25 cellular contexts compared by ENCODE assay signal in genomic region chr11:27930946-27931345, GRCh38.
"Had no signal": no experiment of that assay in that cellular context is flagged by ENCODE, and none has a peak within 500 bp of the region (broad histone marks: within the 10 kb centered on the region; RNA-seq: fewer than 3 reads in every experiment).

No MANE protein-coding gene starts in this region.

- H3K27ac ChIP-seq: hepatocyte, left ventricle myocardium inferior, neural progenitor cell, neutrophil, parathyroid adenoma, skin epidermis, stomach, testis, thyroid gland, transverse colon, upper lobe of right lung had no signal

- H3K9ac ChIP-seq: neural progenitor cell, parathyroid adenoma had no signal

- H3K4me3 ChIP-seq: hepatocyte, left ventricle myocardium inferior, lung, neural progenitor cell, skin epidermis, stomach, testis, thyroid gland, transverse colon, upper lobe of right lung had no signal

- H3K4me2 ChIP-seq: hepatocyte, neural progenitor cell had no signal

- ATAC-seq: natural killer cell; right cardiac atrium; sciatic nerve; stimulated activated naive B cell treated with anti-CD40 and anti-IgM and Interleukin-4, amounts not matched to agents 10 μg/mL and 1 μg/mL and 100 μg/mL, for 72 hours; stimulated activated naive CD8-positive, alpha-beta T cell treated with anti-CD3 and anti-CD28 coated beads, Interleukin-15, Interleukin-2, amounts not matched to agents 100 U/mL and 50 U/mL, for 24 hours; upper lobe of right lung had no signal

- H3K9me3 ChIP-seq: left ventricle myocardium inferior, neutrophil, stomach, testis, thyroid gland, transverse colon, upper lobe of right lung had no signal

- H3K36me3 ChIP-seq: left ventricle myocardium inferior, neural progenitor cell, neutrophil, stomach, thyroid gland, transverse colon, upper lobe of right lung had no signal

- DNase-seq: islet precursor cell; left ventricle myocardium inferior; naive B cell; natural killer cell; nephron progenitor cell; occipital lobe; right cardiac atrium; stimulated activated CD4-positive, alpha-beta T cell treated with anti-CD3 and anti-CD28 coated beads, Interleukin-12 subunit alpha, Interleukin-12 subunit beta, amount 100 ng/mL, for 4 hours; stimulated activated CD4-positive, alpha-beta T cell treated with anti-CD3 and anti-CD28 coated beads, Interleukin-15, amount 100 ng/mL, for 24 hours; stimulated activated CD4-positive, alpha-beta T cell treated with anti-CD3 and anti-CD28 coated beads, Interleukin-2, amount 100 ng/mL, for 24 hours; stimulated activated CD4-positive, alpha-beta T cell treated with anti-CD3 and anti-CD28 coated beads, Interleukin-4, amount 100 ng/mL, for 1 hour; stimulated activated naive B cell treated with anti-CD40 and anti-IgM and Interleukin-4, amounts not matched to agents 10 μg/mL and 1 μg/mL and 100 μg/mL, for 72 hours; stimulated activated naive CD8-positive, alpha-beta T cell treated with anti-CD3 and anti-CD28 coated beads, Interleukin-15, Interleukin-2, amounts not matched to agents 100 U/mL and 50 U/mL, for 24 hours; stomach; testis; thyroid gland; transverse colon; upper lobe of right lung had no signal

- H3K4me1 ChIP-seq: left ventricle myocardium inferior, neural progenitor cell, parathyroid adenoma, stomach, testis, thyroid gland, transverse colon, upper lobe of right lung had no signal

- H3K79me2 ChIP-seq: hepatocyte, parathyroid adenoma had no signal

- H2AFZ ChIP-seq: hepatocyte, neural progenitor cell, parathyroid adenoma had no signal

- H3K27me3 ChIP-seq: hepatocyte, neural progenitor cell, neutrophil, stomach, testis, thyroid gland, transverse colon, upper lobe of right lung had no signal
